23 cellular contexts compared by ENCODE assay signal in genomic region chr14:22500525-22500924, GRCh38.
DNase-seq lines count a peak whose midpoint lies in the region; ATAC-seq and TF ChIP-seq lines count a peak whose summit lies in the region.
"Had no signal": no experiment of that assay in that cellular context is flagged by ENCODE, and none has a peak within 500 bp of the region (broad histone marks: within the 10 kb centered on the region; RNA-seq: fewer than 3 reads in every experiment).

No MANE protein-coding gene starts in this region.

- peak overlapping the region; percentile 75 for H3K27ac ChIP-seq in CD4-positive, alpha-beta T cell (ENCODE audit: low read depth, low read length)
- H3K27ac ChIP-seq in muscle layer of duodenum (ENCODE audit: low read length): peak overlapping the region; percentile 16
- H3K27ac ChIP-seq: brain microvascular endothelial cell, tibial nerve had no signal

- H3K4me3 ChIP-seq in muscle layer of duodenum (ENCODE audit: low read depth in 1 of 2, low read length in 2 of 2): no peak overlapping the region
- H3K4me3 ChIP-seq: tibial nerve had no signal

- no peaks in the 10 kb centered on the region for H3K27me3 Mint-ChIP-seq in T-helper 1 cell treated with Interleukin-12 subunit alpha and Interleukin-12 subunit beta and Interleukin-4 antibody, amounts not matched to agents 30 μg/mL and 1 μg/mL, for 36 hours (ENCODE audit: low read depth)
- no peaks in the 10 kb centered on the region for H3K27me3 Mint-ChIP-seq in CD4-positive, alpha-beta T cell
- no peaks in the 10 kb centered on the region for H3K27me3 Mint-ChIP-seq in activated CD8-positive, alpha-beta T cell treated with anti-CD3 and anti-CD28 coated beads, Interleukin-2, amount 10 ng/mL, durations not matched to agents 7 days and 5 days (ENCODE audit: low read depth)
- H3K27me3 Mint-ChIP-seq: IgD-negative memory B cell had no signal

- peaks cover 60% of the 10 kb centered on the region for H3K4me1 Mint-ChIP-seq in T-helper 1 cell treated with Interleukin-12 subunit alpha and Interleukin-12 subunit beta and Interleukin-4 antibody, amounts not matched to agents 30 μg/mL and 1 μg/mL, for 36 hours (ENCODE audit: low read depth)
- H3K4me1 Mint-ChIP-seq in CD4-positive, alpha-beta T cell (ENCODE audit: low read depth): peaks cover 74% of the 10 kb centered on the region
- peaks cover 31% of the 10 kb centered on the region for H3K4me1 Mint-ChIP-seq in activated CD8-positive, alpha-beta T cell treated with anti-CD3 and anti-CD28 coated beads, Interleukin-2, amount 10 ng/mL, durations not matched to agents 7 days and 5 days (ENCODE audit: low read depth)

- no peak for ATAC-seq in CD4-positive, alpha-beta T cell (ENCODE audit: poor library complexity)
- no peak for ATAC-seq in activated CD8-positive, alpha-beta T cell treated with anti-CD3 and anti-CD28 coated beads, Interleukin-2, amount 10 ng/mL, durations not matched to agents 7 days and 5 days
- no peak for ATAC-seq in HG03139 (IDR thresholded peaks at IDR 0.05; ENCODE audit: unreplicated experiment)
- ATAC-seq: left lobe of liver had no signal

- DNase-seq in T-helper 1 cell (no peak), nucleus accumbens (lab: John Stamatoyannopoulos, UW) (no peak)
- DNase-seq in CD4-positive, alpha-beta T cell: no peak
- no peak for DNase-seq in activated CD8-positive, alpha-beta T cell treated with anti-CD3 and anti-CD28 coated beads, Interleukin-2, amount 10 ng/mL, durations not matched to agents 7 days and 5 days
- DNase-seq in activated CD4-positive, CD25-positive, alpha-beta regulatory T cell treated with anti-CD3 and anti-CD28 coated beads, Interleukin-2, amount 50 U/mL, for 72 hours: no peak
- DNase-seq: activated CD4-positive, alpha-beta T cell treated with anti-CD3 and anti-CD28 coated beads, Interleukin-2, amount 50 U/mL, for 1 hour; activated gamma-delta T cell; brain microvascular endothelial cell; cortex of kidney; DMS79; GOT3; MM.1S; NCI-H1694 treated with DMSO at 0.1 percent for 48 hours; NCI-H226; SHP77 treated with DMSO at 0.1 percent for 48 hours; small intestine; T1000 had no signal

- no peaks in the 10 kb centered on the region for H3K9me3 Mint-ChIP-seq in T-helper 1 cell treated with Interleukin-12 subunit alpha and Interleukin-12 subunit beta and Interleukin-4 antibody, amounts not matched to agents 30 μg/mL and 1 μg/mL, for 36 hours
- no peaks in the 10 kb centered on the region for H3K9me3 Mint-ChIP-seq in CD4-positive, alpha-beta T cell
- no peaks in the 10 kb centered on the region for H3K9me3 Mint-ChIP-seq in activated CD8-positive, alpha-beta T cell treated with anti-CD3 and anti-CD28 coated beads, Interleukin-2, amount 10 ng/mL, durations not matched to agents 7 days and 5 days (ENCODE audit: insufficient read depth)
- H3K9me3 Mint-ChIP-seq: IgD-negative memory B cell had no signal

- no peaks in the 10 kb centered on the region for H3K36me3 ChIP-seq in muscle layer of duodenum (ENCODE audit: control insufficient read depth in 1 of 2, insufficient read depth in 2 of 2, low read length in 2 of 2)
- H3K36me3 ChIP-seq: brain microvascular endothelial cell, tibial nerve had no signal

- CTCF ChIA-PET in CD4-positive, alpha-beta T cell (lab: Charles Lee): interaction anchor here (1.1 to 2.4 kb wide), 4 partner anchors 9 to 70 kb away, joined by 3 to 6 read pairs (median 4); no protein-coding TSS in a partner anchor
- CTCF ChIA-PET in activated CD8-positive, alpha-beta T cell treated with anti-CD3 and anti-CD28 coated beads, Interleukin-2, amount 10 ng/mL, durations not matched to agents 7 days and 5 days (lab: Charles Lee): interaction anchor here (1.0 to 4.4 kb wide), 5 partner anchors 9 to 372 kb away, joined by 3 to 20 read pairs (median 4); no protein-coding TSS in a partner anchor

- H3K4me3 Mint-ChIP-seq in T-helper 1 cell treated with Interleukin-12 subunit alpha and Interleukin-12 subunit beta and Interleukin-4 antibody, amounts not matched to agents 30 μg/mL and 1 μg/mL, for 36 hours: peak overlapping the region; percentile 89
- H3K4me3 Mint-ChIP-seq in CD4-positive, alpha-beta T cell: peak overlapping the region; percentile 95
- H3K4me3 Mint-ChIP-seq in activated CD8-positive, alpha-beta T cell treated with anti-CD3 and anti-CD28 coated beads, Interleukin-2, amount 10 ng/mL, durations not matched to agents 7 days and 5 days: peak overlapping the region; percentile 86

- no peak for TF ChIP-seq CTCF in CD4-positive, alpha-beta T cell (IDR thresholded peaks at IDR 0.05)

- H3K4me1 ChIP-seq in muscle layer of duodenum (ENCODE audit: control insufficient read depth in 1 of 2, insufficient read depth in 2 of 2, low read length in 2 of 2): no peaks in the 10 kb centered on the region
- H3K4me1 ChIP-seq: tibial nerve had no signal

- POLR2A ChIA-PET in CD4-positive, alpha-beta T cell (lab: Charles Lee): interaction anchor here (0.7 to 29.1 kb wide), 11 partner anchors 11 to 648 kb away, joined by 3 to 613 read pairs (median 5); no protein-coding TSS in a partner anchor
- POLR2A ChIA-PET in activated CD8-positive, alpha-beta T cell treated with anti-CD3 and anti-CD28 coated beads, Interleukin-2, amount 10 ng/mL, durations not matched to agents 7 days and 5 days (lab: Charles Lee): interaction anchor here (0.7 to 28.1 kb wide), 13 partner anchors 9 to 777 kb away, joined by 3 to 904 read pairs (median 6); no protein-coding TSS in a partner anchor

- no peaks in the 10 kb centered on the region for H3K27me3 ChIP-seq in CD4-positive, alpha-beta T cell (ENCODE audit: control insufficient read depth, insufficient read depth, low read length)
- H3K27me3 ChIP-seq in muscle layer of duodenum (ENCODE audit: low read depth, low read length): no peaks in the 10 kb centered on the region
- H3K27me3 ChIP-seq: brain microvascular endothelial cell, tibial nerve had no signal

- no peaks in the 10 kb centered on the region for H3K9me3 ChIP-seq in CD4-positive, alpha-beta T cell (ENCODE audit: control insufficient read depth, low read length)
- H3K9me3 ChIP-seq in muscle layer of duodenum (ENCODE audit: control insufficient read depth in 1 of 2, low read length in 2 of 2): no peaks in the 10 kb centered on the region
- H3K9me3 ChIP-seq: tibial nerve had no signal

- H3K36me3 Mint-ChIP-seq in T-helper 1 cell treated with Interleukin-12 subunit alpha and Interleukin-12 subunit beta and Interleukin-4 antibody, amounts not matched to agents 30 μg/mL and 1 μg/mL, for 36 hours (ENCODE audit: low read depth): peaks cover 89% of the 10 kb centered on the region
- H3K36me3 Mint-ChIP-seq in CD4-positive, alpha-beta T cell (ENCODE audit: low read depth): peaks cover 93% of the 10 kb centered on the region
- H3K36me3 Mint-ChIP-seq in activated CD8-positive, alpha-beta T cell treated with anti-CD3 and anti-CD28 coated beads, Interleukin-2, amount 10 ng/mL, durations not matched to agents 7 days and 5 days (ENCODE audit: low read depth): peaks cover 93% of the 10 kb centered on the region

- peak overlapping the region; percentile 95 for H3K27ac Mint-ChIP-seq in T-helper 1 cell treated with Interleukin-12 subunit alpha and Interleukin-12 subunit beta and Interleukin-4 antibody, amounts not matched to agents 30 μg/mL and 1 μg/mL, for 36 hours
- H3K27ac Mint-ChIP-seq in CD4-positive, alpha-beta T cell: peak overlapping the region; percentile 93
- H3K27ac Mint-ChIP-seq in activated CD8-positive, alpha-beta T cell treated with anti-CD3 and anti-CD28 coated beads, Interleukin-2, amount 10 ng/mL, durations not matched to agents 7 days and 5 days: peak overlapping the region; percentile 93

- intact Hi-C loops in CD4-positive, alpha-beta T cell (cut with DNase I, micrococcal nuclease): loop anchor here in 1 of 2 experiments (10.0 kb wide), 1 partner anchor 506 kb away; no protein-coding TSS in a partner anchor
